Comparison of ENCODE assay signal across 17 cellular contexts in the genomic region with DNA sequence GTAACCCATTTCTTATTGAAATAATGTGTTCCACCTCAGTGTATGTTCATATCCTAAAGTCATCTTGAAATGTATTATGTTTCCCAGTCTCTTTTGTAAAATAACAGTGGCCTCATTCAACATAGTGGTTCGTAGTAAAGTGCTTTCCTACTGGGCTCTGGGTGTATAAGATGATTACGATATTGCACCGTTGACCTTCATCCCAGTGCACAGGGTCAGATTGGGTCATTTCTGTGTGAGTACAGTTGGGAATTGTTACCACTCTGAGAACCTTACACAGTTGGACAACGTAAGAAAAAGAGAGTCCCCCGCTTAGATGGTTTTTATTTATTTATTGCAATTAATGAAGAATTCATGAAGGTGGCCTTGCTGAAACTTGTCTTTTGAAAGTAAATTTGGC.
"Had no signal": no experiment of that assay in that cellular context is flagged by ENCODE, and none has a peak within 500 bp of the region (broad histone marks: within the 10 kb centered on the region; RNA-seq: fewer than 3 reads in every experiment).

No MANE protein-coding gene starts in this region.

- H3K36me3 ChIP-seq: gastrocnemius medialis, heart right ventricle, sigmoid colon, stomach, thoracic aorta, upper lobe of right lung, WERI-Rb-1 had no signal

- H3K27ac ChIP-seq: gastrocnemius medialis, heart right ventricle, sigmoid colon, thoracic aorta, upper lobe of right lung, WERI-Rb-1 had no signal

- DNase-seq: activated CD4-positive, alpha-beta memory T cell treated with anti-CD3 and anti-CD28 coated beads for 36 hours; activated CD4-positive, alpha-beta T cell treated with anti-CD3 and anti-CD28 coated beads for 36 hours; activated gamma-delta T cell; activated naive CD8-positive, alpha-beta T cell treated with anti-CD3 and anti-CD28 coated beads, Interleukin-2, amount 10 ng/mL, durations not matched to agents 7 days and 5 days; activated T-cell treated with anti-CD3 and anti-CD28 coated beads, Interleukin-2, amount 50 U/mL, for 24 hours; aorta; erythroblast; gastrocnemius medialis; heart right ventricle; left colon; sigmoid colon; stimulated activated CD4-positive, alpha-beta T cell treated with anti-CD3 and anti-CD28 coated beads, Interleukin-1b, Interleukin-23, amount 100 ng/mL, for 48 hours; stomach; upper lobe of right lung; WERI-Rb-1 had no signal

- H3K4me3 Mint-ChIP-seq: activated CD4-positive, alpha-beta memory T cell treated with anti-CD3 and anti-CD28 coated beads for 36 hours; activated CD4-positive, alpha-beta T cell treated with anti-CD3 and anti-CD28 coated beads for 36 hours; activated naive CD8-positive, alpha-beta T cell treated with anti-CD3 and anti-CD28 coated beads, Interleukin-2, amount 10 ng/mL, durations not matched to agents 7 days and 5 days; activated T-cell treated with anti-CD3 and anti-CD28 coated beads, Interleukin-2, amount 50 U/mL, for 24 hours; neural crest cell had no signal

- H3K27me3 ChIP-seq: gastrocnemius medialis, heart right ventricle, sigmoid colon, stomach, upper lobe of right lung had no signal

- H3K4me3 ChIP-seq: gastrocnemius medialis, heart right ventricle, sigmoid colon, stomach, thoracic aorta, upper lobe of right lung had no signal

- H3K4me1 Mint-ChIP-seq: activated naive CD8-positive, alpha-beta T cell treated with anti-CD3 and anti-CD28 coated beads, Interleukin-2, amount 10 ng/mL, durations not matched to agents 7 days and 5 days had no signal

- H3K9me3 Mint-ChIP-seq: activated CD4-positive, alpha-beta memory T cell treated with anti-CD3 and anti-CD28 coated beads for 36 hours; activated naive CD8-positive, alpha-beta T cell treated with anti-CD3 and anti-CD28 coated beads, Interleukin-2, amount 10 ng/mL, durations not matched to agents 7 days and 5 days; activated T-cell treated with anti-CD3 and anti-CD28 coated beads, Interleukin-2, amount 50 U/mL, for 24 hours; neural crest cell had no signal

- H3K27me3 Mint-ChIP-seq: activated T-cell treated with anti-CD3 and anti-CD28 coated beads, Interleukin-2, amount 50 U/mL, for 24 hours had no signal

- H3K9me3 ChIP-seq: gastrocnemius medialis, heart right ventricle, sigmoid colon, stomach, thoracic aorta, upper lobe of right lung had no signal

- H3K27ac Mint-ChIP-seq: activated CD4-positive, alpha-beta memory T cell treated with anti-CD3 and anti-CD28 coated beads for 36 hours; activated CD4-positive, alpha-beta T cell treated with anti-CD3 and anti-CD28 coated beads for 36 hours; activated naive CD8-positive, alpha-beta T cell treated with anti-CD3 and anti-CD28 coated beads, Interleukin-2, amount 10 ng/mL, durations not matched to agents 7 days and 5 days; activated T-cell treated with anti-CD3 and anti-CD28 coated beads, Interleukin-2, amount 50 U/mL, for 24 hours had no signal

- H3K4me1 ChIP-seq: gastrocnemius medialis had no signal

- H3K36me3 Mint-ChIP-seq: activated CD4-positive, alpha-beta memory T cell treated with anti-CD3 and anti-CD28 coated beads for 36 hours; activated naive CD8-positive, alpha-beta T cell treated with anti-CD3 and anti-CD28 coated beads, Interleukin-2, amount 10 ng/mL, durations not matched to agents 7 days and 5 days had no signal
